27 cellular contexts compared by ENCODE assay signal in genomic region chr10:110091830-110092229, GRCh38.
"Had no signal": no experiment of that assay in that cellular context is flagged by ENCODE, and none has a peak within 500 bp of the region (broad histone marks: within the 10 kb centered on the region; RNA-seq: fewer than 3 reads in every experiment).

No MANE protein-coding gene starts in this region.

- ATAC-seq: effector memory CD8-positive, alpha-beta T cell; heart right ventricle; left ventricle myocardium superior; lower lobe of right lung; naive thymus-derived CD8-positive, alpha-beta T cell; stimulated activated naive B cell treated with anti-CD40 and anti-IgM and Interleukin-4, amounts not matched to agents 10 μg/mL and 1 μg/mL and 100 μg/mL, for 72 hours had no signal

- H3K27me3 ChIP-seq: esophagus squamous epithelium, heart right ventricle, right atrium auricular region, sigmoid colon, spleen, stomach, testis, tibial artery had no signal

- H3K27ac Mint-ChIP-seq: effector memory CD8-positive, alpha-beta T cell; stimulated activated naive B cell treated with anti-CD40 and anti-IgM and Interleukin-4, amounts not matched to agents 10 μg/mL and 1 μg/mL and 100 μg/mL, for 72 hours; type B pancreatic cell had no signal

- H3K27ac ChIP-seq: esophagus squamous epithelium, heart right ventricle, lower lobe of right lung, prostate gland, right atrium auricular region, sigmoid colon, skin epidermis, spleen, stomach, testis, tibial artery had no signal

- H3K36me3 ChIP-seq: esophagus squamous epithelium, heart right ventricle, lower lobe of right lung, prostate gland, right atrium auricular region, sigmoid colon, spleen, stomach, tibial artery had no signal

- H3K4me1 ChIP-seq: prostate gland, sigmoid colon, testis had no signal

- H3K9me3 Mint-ChIP-seq: effector memory CD8-positive, alpha-beta T cell; naive thymus-derived CD8-positive, alpha-beta T cell; neural crest cell; stimulated activated naive B cell treated with anti-CD40 and anti-IgM and Interleukin-4, amounts not matched to agents 10 μg/mL and 1 μg/mL and 100 μg/mL, for 72 hours; type B pancreatic cell had no signal

- DNase-seq: cerebellar nuclear complex; cortex of kidney; effector memory CD8-positive, alpha-beta T cell; erythroblast; esophagus squamous epithelium; foreskin melanocyte; glutamatergic neuron; heart right ventricle; hippocampal formation; kidney glomerular epithelial cell; left ventricle myocardium superior; lower lobe of right lung; naive thymus-derived CD8-positive, alpha-beta T cell; sigmoid colon; spleen; stimulated activated CD4-positive, alpha-beta T cell treated with anti-CD3 and anti-CD28 coated beads, Interleukin-4, amount 100 ng/mL, for 4 hours; stimulated activated naive B cell treated with anti-CD40 and anti-IgM and Interleukin-4, amounts not matched to agents 10 μg/mL and 1 μg/mL and 100 μg/mL, for 72 hours; stomach; testis; tibial artery had no signal

- H3K27me3 Mint-ChIP-seq: effector memory CD8-positive, alpha-beta T cell; naive thymus-derived CD8-positive, alpha-beta T cell; stimulated activated naive B cell treated with anti-CD40 and anti-IgM and Interleukin-4, amounts not matched to agents 10 μg/mL and 1 μg/mL and 100 μg/mL, for 72 hours; type B pancreatic cell had no signal

- H3K4me3 Mint-ChIP-seq: effector memory CD8-positive, alpha-beta T cell; naive thymus-derived CD8-positive, alpha-beta T cell; neural crest cell; stimulated activated naive B cell treated with anti-CD40 and anti-IgM and Interleukin-4, amounts not matched to agents 10 μg/mL and 1 μg/mL and 100 μg/mL, for 72 hours; type B pancreatic cell had no signal

- H3K9me3 ChIP-seq: esophagus squamous epithelium, heart right ventricle, lower lobe of right lung, prostate gland, right atrium auricular region, sigmoid colon, spleen, stomach, testis, tibial artery had no signal

- FAIRE-seq: endometrium, islet of Langerhans had no signal

- H3K4me3 ChIP-seq: esophagus squamous epithelium, heart right ventricle, lower lobe of right lung, prostate gland, right atrium auricular region, sigmoid colon, skin epidermis, spleen, stomach, testis, tibial artery had no signal
